Comparison of ENCODE assay signal across 1 cellular context in the genomic region with DNA sequence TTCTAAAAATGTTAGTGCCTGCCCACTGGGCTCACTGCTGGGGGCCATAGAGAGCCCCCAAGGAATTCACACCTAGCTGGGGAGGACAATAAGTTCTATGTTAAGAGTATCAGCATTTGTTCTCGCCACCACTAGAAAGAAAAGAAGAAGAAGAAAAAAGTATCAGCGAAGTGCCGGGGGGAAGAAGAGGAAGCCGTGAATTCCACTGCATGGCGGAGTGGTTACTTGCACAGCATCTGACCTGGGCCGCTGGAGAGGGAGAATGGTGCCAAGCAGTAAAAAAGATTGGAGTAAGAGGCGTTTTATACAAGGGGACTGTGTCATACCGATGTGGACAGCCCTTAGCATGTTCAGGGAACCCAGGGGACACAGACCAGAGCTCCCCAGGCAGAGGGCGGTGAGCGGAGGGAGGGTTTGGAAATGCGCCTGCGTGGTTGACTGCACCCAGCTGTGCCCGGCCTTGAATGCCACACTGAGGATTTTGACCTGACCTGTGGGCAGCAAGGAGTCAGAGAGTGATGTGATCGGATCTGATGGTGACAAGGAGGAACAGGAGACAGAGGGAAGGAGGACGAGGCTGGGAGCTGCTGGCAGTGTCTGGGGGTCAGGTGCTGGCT.
TF ChIP-seq lines count a peak whose summit lies in the region.

No MANE protein-coding gene starts in this region.

TF ChIP-seq in GM12878, 131 proteins besides CTCF, POLR2A, EP300 and RAD21:
- TF ChIP-seq E4F1 (IDR thresholded peaks at IDR 0.05; ENCODE audit: borderline replicate concordance, partially characterized antibody), result no peak
- TF ChIP-seq CHD1 (IDR thresholded peaks at IDR 0.05; ENCODE audit: low read depth, low read length), result no peak
- no peak for TF ChIP-seq ZBTB33 (IDR thresholded peaks at IDR 0.05)
- no peak for TF ChIP-seq NFXL1 (IDR thresholded peaks at IDR 0.05; ENCODE audit: borderline replicate concordance)
- TF ChIP-seq, protein P1, sequence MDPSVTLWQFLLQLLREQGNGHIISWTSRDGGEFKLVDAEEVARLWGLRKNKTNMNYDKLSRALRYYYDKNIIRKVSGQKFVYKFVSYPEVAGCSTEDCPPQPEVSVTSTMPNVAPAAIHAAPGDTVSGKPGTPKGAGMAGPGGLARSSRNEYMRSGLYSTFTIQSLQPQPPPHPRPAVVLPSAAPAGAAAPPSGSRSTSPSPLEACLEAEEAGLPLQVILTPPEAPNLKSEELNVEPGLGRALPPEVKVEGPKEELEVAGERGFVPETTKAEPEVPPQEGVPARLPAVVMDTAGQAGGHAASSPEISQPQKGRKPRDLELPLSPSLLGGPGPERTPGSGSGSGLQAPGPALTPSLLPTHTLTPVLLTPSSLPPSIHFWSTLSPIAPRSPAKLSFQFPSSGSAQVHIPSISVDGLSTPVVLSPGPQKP (IDR thresholded peaks at IDR 0.05; ENCODE audit: low read depth, low read length), result no peak
- TF ChIP-seq SUPT20H (IDR thresholded peaks at IDR 0.05; ENCODE audit: borderline replicate concordance, control insufficient read depth, low read depth, low read length), result no peak
- TF ChIP-seq TCF3 (IDR thresholded peaks at IDR 0.05; ENCODE audit: borderline replicate concordance, insufficient read depth, low read depth, low read length), result 0 out of 2 replicates have a peak, but pooled peaks have one; percentile 48
TF ChIP-seq in GM12878: peak in this region for 1.
